1 cellular context compared by ENCODE assay signal in the genomic region with DNA sequence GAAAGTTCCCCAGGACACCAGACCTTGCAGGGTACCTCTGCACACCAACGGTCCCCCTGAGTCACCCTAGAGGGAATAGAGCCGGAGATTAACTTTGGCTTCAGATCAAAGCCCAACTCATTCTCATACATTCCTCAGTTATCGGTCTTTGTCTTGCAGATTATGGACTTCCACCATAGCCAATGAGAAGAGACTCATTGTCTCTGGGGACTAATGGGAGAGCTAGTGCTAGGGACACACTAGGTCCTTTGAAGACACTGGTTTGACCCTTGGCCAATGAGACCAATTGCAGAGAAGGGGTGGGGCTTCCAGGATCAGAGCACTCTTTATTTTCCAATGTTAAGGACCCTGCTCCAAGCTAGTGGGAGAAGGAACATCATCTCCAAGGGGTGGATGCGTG.
TF ChIP-seq lines count a peak whose summit lies in the region.

No MANE protein-coding gene starts in this region.

TF ChIP-seq in HepG2, 621 proteins besides CTCF, POLR2A, EP300 and RAD21:
- TF ChIP-seq, protein P1, sequence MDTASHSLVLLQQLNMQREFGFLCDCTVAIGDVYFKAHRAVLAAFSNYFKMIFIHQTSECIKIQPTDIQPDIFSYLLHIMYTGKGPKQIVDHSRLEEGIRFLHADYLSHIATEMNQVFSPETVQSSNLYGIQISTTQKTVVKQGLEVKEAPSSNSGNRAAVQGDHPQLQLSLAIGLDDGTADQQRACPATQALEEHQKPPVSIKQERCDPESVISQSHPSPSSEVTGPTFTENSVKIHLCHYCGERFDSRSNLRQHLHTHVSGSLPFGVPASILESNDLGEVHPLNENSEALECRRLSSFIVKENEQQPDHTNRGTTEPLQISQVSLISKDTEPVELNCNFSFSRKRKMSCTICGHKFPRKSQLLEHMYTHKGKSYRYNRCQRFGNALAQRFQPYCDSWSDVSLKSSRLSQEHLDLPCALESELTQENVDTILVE (CRISPR knock-in tag; IDR thresholded peaks at IDR 0.05) = no peak
- TF ChIP-seq, protein P2, sequence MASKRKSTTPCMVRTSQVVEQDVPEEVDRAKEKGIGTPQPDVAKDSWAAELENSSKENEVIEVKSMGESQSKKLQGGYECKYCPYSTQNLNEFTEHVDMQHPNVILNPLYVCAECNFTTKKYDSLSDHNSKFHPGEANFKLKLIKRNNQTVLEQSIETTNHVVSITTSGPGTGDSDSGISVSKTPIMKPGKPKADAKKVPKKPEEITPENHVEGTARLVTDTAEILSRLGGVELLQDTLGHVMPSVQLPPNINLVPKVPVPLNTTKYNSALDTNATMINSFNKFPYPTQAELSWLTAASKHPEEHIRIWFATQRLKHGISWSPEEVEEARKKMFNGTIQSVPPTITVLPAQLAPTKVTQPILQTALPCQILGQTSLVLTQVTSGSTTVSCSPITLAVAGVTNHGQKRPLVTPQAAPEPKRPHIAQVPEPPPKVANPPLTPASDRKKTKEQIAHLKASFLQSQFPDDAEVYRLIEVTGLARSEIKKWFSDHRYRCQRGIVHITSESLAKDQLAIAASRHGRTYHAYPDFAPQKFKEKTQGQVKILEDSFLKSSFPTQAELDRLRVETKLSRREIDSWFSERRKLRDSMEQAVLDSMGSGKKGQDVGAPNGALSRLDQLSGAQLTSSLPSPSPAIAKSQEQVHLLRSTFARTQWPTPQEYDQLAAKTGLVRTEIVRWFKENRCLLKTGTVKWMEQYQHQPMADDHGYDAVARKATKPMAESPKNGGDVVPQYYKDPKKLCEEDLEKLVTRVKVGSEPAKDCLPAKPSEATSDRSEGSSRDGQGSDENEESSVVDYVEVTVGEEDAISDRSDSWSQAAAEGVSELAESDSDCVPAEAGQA (IDR thresholded peaks at IDR 0.05; ENCODE audit: low read depth) = no peak
- TF ChIP-seq, protein P2 (CRISPR knock-in tag; IDR thresholded peaks at IDR 0.05; ENCODE audit: borderline replicate concordance) = no peak
- TF ChIP-seq ISX (CRISPR knock-in tag; conservative IDR thresholded peaks at IDR 0.05) (no peak), ZFP82 (CRISPR knock-in tag; IDR thresholded peaks at IDR 0.05; ENCODE audit: borderline replicate concordance) (no peak), RNF2 (conservative IDR thresholded peaks at IDR 0.05; ENCODE audit: low read depth) (no peak)
